ENCODE assay signal across 8 cellular contexts in genomic region chr17:19346351-19347255, GRCh38.
DNase-seq lines count a peak whose midpoint lies in the region; ATAC-seq and TF ChIP-seq lines count a peak whose summit lies in the region.

No MANE protein-coding gene starts in this region.

- TF ChIP-seq CTCF in nephron progenitor cell (IDR thresholded peaks at IDR 0.05), result no peak

- no peaks in the 10 kb centered on the region for H3K9me3 Mint-ChIP-seq in nephron progenitor cell

- H3K4me1 Mint-ChIP-seq in nephron progenitor cell, result peaks cover 34% of the 10 kb centered on the region

- peak overlapping the region; percentile 92 for H3K27ac Mint-ChIP-seq in nephron progenitor cell

- H3K27me3 Mint-ChIP-seq in nephron progenitor cell (ENCODE audit: low read depth, poor library complexity), result no peaks in the 10 kb centered on the region

- peak overlapping the region; percentile 38 for H3K27ac ChIP-seq in epithelial cell of prostate

- peaks cover 5% of the 10 kb centered on the region for H3K36me3 Mint-ChIP-seq in nephron progenitor cell (ENCODE audit: low read depth)

- H3K4me3 Mint-ChIP-seq in nephron progenitor cell, result peak overlapping the region; percentile 5

- ATAC-seq in GM18861 (IDR thresholded peaks at IDR 0.05; ENCODE audit: unreplicated experiment), result no peak

- DNase-seq in DMS153 treated with DMSO at 0.1 percent for 48 hours (lab: John Stamatoyannopoulos, UW; ENCODE audit: unreplicated experiment), result peak; percentile 10
- DNase-seq in NCI-H82 treated with DMSO at 0.1 percent for 48 hours (lab: John Stamatoyannopoulos, UW; ENCODE audit: unreplicated experiment), result peak; percentile 71
- no peak for DNase-seq in epithelial cell of prostate (ENCODE audit: low read depth, low spot score)
- no peak for DNase-seq in nephron progenitor cell
- no peak for DNase-seq in GM19238 (ENCODE audit: insufficient read length, low spot score)
- DNase-seq in SIG-M5 (lab: John Stamatoyannopoulos, UW), result no peak
- no peak for DNase-seq in stimulated activated CD4-positive, alpha-beta T cell treated with anti-CD3 and anti-CD28 coated beads, Interleukin-4, amount 100 ng/mL, for 1 hour

Comparison
In these comparisons a context has a peak if more than half of its experiments do, and no peak if none do; other contexts are left out.
1. DNase-seq: peak in DMS153 treated with DMSO at 0.1 percent for 48 hours (single experiment) and NCI-H82 treated with DMSO at 0.1 percent for 48 hours (single experiment); none in epithelial cell of prostate (single experiment), nephron progenitor cell (single experiment), GM19238 (single experiment), SIG-M5 (single experiment) and stimulated activated CD4-positive, alpha-beta T cell treated with anti-CD3 and anti-CD28 coated beads, Interleukin-4, amount 100 ng/mL, for 1 hour (single experiment).